Comparison of ENCODE assay signal across 2 cellular contexts in genomic region chr7:154871928-154872750, GRCh38.
TF ChIP-seq lines count a peak whose summit lies in the region.

No MANE protein-coding gene starts in this region.

TF ChIP-seq in GM23338, 12 proteins besides CTCF, POLR2A, EP300 and RAD21:
- TF ChIP-seq ZNF462 (CRISPR knock-in tag; IDR thresholded peaks at IDR 0.05) (no peak), POLR2AphosphoS5 (IDR thresholded peaks at IDR 0.05; ENCODE audit: low read depth) (no peak), CREB1 (CRISPR knock-in tag; IDR thresholded peaks at IDR 0.05; ENCODE audit: low read depth) (no peak), EZH2phosphoT487 (IDR thresholded peaks at IDR 0.05; ENCODE audit: unreplicated experiment) (no peak), STAT1 (IDR thresholded peaks at IDR 0.05; ENCODE audit: unreplicated experiment) (no peak)

TF ChIP-seq in H1, 55 proteins besides CTCF, POLR2A, EP300 and RAD21:
- TF ChIP-seq JUN (IDR thresholded peaks at IDR 0.05; ENCODE audit: low read depth, low read length) = no peak
- TF ChIP-seq SAP30 (IDR thresholded peaks at IDR 0.05; ENCODE audit: insufficient read depth, insufficient replicate concordance, low read length) = no peak
